ENCODE assay signal across 1 cellular context in the genomic region with DNA sequence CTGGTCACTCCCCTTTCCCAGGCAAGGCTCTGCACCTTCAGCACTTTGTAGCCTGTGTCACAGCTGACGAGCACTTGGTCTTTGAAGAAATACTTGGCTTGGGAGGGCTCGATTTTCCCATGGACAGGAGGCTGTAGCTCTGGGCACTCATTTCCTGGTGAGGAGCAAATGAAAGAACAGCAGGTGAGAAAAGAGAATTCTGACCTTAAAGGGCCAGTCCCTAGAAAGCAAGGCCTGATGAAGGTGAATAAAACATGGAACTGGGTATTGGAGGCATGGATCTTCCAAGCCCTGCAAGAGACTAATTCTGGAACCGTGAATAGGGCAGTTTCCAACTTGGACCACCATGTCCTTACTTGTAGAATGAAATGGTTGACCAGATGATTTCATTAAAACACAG.
TF ChIP-seq lines count a peak whose summit lies in the region.

No MANE protein-coding gene starts in this region.

TF ChIP-seq in H1, 55 proteins besides CTCF, POLR2A, EP300 and RAD21:
- TF ChIP-seq KDM5A (IDR thresholded peaks at IDR 0.05; ENCODE audit: low read length) (no peak), SP1 (IDR thresholded peaks at IDR 0.05; ENCODE audit: low read depth, low read length) (0 out of 2 replicates have a peak, but pooled peaks have one; percentile 24)
